In the genomic region with DNA sequence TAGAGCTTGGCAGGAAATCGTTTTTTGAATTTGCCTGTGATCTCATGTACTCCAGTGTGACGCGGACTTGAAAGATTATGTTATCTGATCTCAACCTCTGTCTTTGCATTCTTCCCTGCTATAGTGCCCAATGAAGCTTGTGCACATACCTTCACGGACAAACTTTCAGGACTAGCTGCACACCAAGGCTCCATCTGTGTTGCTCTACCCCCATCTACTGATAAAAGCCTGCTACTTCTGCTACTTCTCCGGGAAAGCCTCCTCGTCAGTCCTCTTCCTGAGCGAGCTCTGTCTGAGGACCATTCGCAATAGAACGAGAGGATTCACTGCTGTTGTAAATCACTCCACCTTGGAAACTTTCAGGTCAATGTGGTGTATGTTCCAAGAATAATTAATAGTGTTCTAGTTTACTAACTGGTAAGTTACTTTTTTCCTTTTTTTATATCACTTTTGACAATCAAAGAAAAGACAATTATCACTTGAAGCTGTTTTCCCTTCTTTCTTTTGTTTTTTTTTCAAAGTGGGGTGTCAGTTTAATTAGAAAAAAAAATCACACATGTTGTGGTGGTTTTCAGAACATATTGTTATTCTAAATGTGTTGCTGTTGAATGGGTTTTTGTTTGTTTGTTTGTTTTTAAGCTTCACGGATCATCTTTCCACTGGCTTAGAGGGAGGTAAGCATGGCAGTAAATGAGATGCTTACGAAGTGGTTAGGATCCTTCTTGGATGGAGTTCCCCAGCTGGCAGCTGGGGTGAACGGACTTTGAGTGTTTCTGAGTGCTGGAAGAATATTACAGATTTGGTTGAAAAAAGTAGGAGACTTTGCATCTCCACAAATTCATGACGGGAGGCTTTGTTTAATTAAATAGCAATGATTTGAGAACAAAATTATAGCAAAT, we compare ENCODE assay signal across 8 cellular contexts.
DNase-seq lines count a peak whose midpoint lies in the region; ATAC-seq and TF ChIP-seq lines count a peak whose summit lies in the region.

No MANE protein-coding gene starts in this region.

- peak; percentile 51 for ATAC-seq in HG02973 (IDR thresholded peaks at IDR 0.05; ENCODE audit: unreplicated experiment)
- ATAC-seq in HG03196 (IDR thresholded peaks at IDR 0.05; ENCODE audit: unreplicated experiment) = no peak

- DNase-seq in stimulated activated CD4-positive, alpha-beta T cell treated with anti-CD3 and anti-CD28 coated beads, Interleukin-15, amount 100 ng/mL, for 24 hours = peak; percentile 29
- DNase-seq in stimulated activated CD4-positive, alpha-beta T cell treated with anti-CD3 and anti-CD28 coated beads, Interleukin-12 subunit alpha, Interleukin-12 subunit beta, amount 100 ng/mL, for 4 hours = no peak
- DNase-seq in NCI-H526 (lab: John Stamatoyannopoulos, UW) = peak; percentile 61 to 85
- peak; percentile 1 for DNase-seq in activated T-cell treated with anti-CD3 and anti-CD28 coated beads for 1 hour (ENCODE audit: low read depth)
- peak; percentile 41 to 80 for DNase-seq in foreskin fibroblast
- DNase-seq in occipital lobe (lab: John Stamatoyannopoulos, UW) = peak; percentile 36

- H3K4me3 ChIP-seq in foreskin fibroblast (ENCODE audit: low read depth in 1 of 2, low read length in 2 of 2) = no peak overlapping the region

- peak; percentile 92 for TF ChIP-seq CTCF in foreskin fibroblast (IDR thresholded peaks at IDR 0.05; ENCODE audit: low read depth, low read length)
